17 cellular contexts compared by ENCODE assay signal in the genomic region with DNA sequence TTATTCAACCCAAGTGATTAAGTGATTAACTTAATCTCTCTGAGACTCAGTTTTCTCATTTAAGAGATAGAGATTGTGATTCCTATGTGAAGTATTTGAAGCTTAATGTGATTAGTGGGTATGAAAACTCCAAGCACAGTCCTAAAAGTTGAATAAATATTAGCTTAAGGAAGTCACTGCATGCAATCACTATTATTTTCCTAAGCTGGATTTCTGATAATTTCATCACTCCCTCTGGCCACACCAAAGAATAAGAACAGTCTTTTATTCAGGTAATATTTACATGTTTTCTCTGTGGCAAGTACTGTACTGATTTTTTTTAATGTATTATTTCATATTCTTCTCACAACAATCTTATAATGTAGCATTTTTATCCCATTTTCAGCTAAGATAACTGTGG. TPM values are rescaled to one million over a fixed set of nuclear protein-coding genes. Genes with fewer than 3 reads are reported as not detected.
DNase-seq lines count a peak whose midpoint lies in the region; TF ChIP-seq lines count a peak whose summit lies in the region.
"Had no signal": no experiment of that assay in that cellular context is flagged by ENCODE, and none has a peak within 500 bp of the region (broad histone marks: within the 10 kb centered on the region; RNA-seq: fewer than 3 reads in every experiment).

No MANE protein-coding gene starts in this region.

- H3K9me3 Mint-ChIP-seq in Calu3 (ENCODE audit: low read depth, unreplicated experiment) = peaks cover 15% of the 10 kb centered on the region
- peaks cover 14% of the 10 kb centered on the region for H3K9me3 Mint-ChIP-seq in chondrocyte (ENCODE audit: low read depth)

- BruUV-seq in Calu3 (replicated peaks; lab: Mats Ljungman, UMichigan) = no TSS peak

- no peaks in the 10 kb centered on the region for H3K9me3 ChIP-seq in neutrophil

- H3K27ac ChIP-seq in neutrophil = peak overlapping the region; percentile 4
- H3K27ac ChIP-seq: C4-2B, GM23248, KMS-11, SJCRH30 had no signal

- H3K4me3 ChIP-seq in neutrophil (ENCODE audit: low read depth in 1 of 2, low read length in 1 of 2) = no peak overlapping the region
- H3K4me3 ChIP-seq: GM23248, SJCRH30 had no signal

- CTCF ChIA-PET in Calu3 (lab: Charles Lee) (no interaction called here), GM10248 (lab: Yijun Ruan, JAX) (interaction anchor here (0.9 to 2.2 kb wide), 4 partner anchors 10 to 268 kb away, joined by 3 to 9 read pairs (median 4); no protein-coding TSS in a partner anchor)

- POLR2A ChIA-PET in GM10248 (lab: Yijun Ruan, JAX) = no interaction called here

- intact Hi-C loops in Calu3 (cut with micrococcal nuclease; ENCODE audit: unreplicated experiment) = no loop called here

- DNase-seq in Calu3 = no peak
- DNase-seq in NCI-H82 treated with DMSO at 0.1 percent for 48 hours (lab: John Stamatoyannopoulos, UW; ENCODE audit: unreplicated experiment) = peak; percentile 50
- DNase-seq in chondrocyte (ENCODE audit: low spot score) = no peak
- DNase-seq in retina = no peak
- DNase-seq in activated CD4-positive, alpha-beta T cell treated with anti-CD3 and anti-CD28 coated beads for 4 hours = no peak
- no peak for DNase-seq in H4 (ENCODE audit: low spot score)
- no peak for DNase-seq in GM10248 (ENCODE audit: extremely low spot score)
- DNase-seq: AML-193, GM23248, MV-4-11, NCI-H1694 treated with DMSO at 0.1 percent for 48 hours, NCI-H510A, NCI-H774, SJCRH30 had no signal

- TF ChIP-seq CTCF in Calu3 (IDR thresholded peaks at IDR 0.05; ENCODE audit: unreplicated experiment) = no peak
- TF ChIP-seq CTCF in chondrocyte (IDR thresholded peaks at IDR 0.05) = no peak
- no peak for TF ChIP-seq CTCF in neutrophil (IDR thresholded peaks at IDR 0.05)
- TF ChIP-seq CTCF in GM10248 (IDR thresholded peaks at IDR 0.05; ENCODE audit: control extremely low read depth, extremely low read depth, low read depth, missing control alignments) = no peak

- peaks cover 42% of the 10 kb centered on the region for H3K36me3 Mint-ChIP-seq in Calu3 (ENCODE audit: insufficient read depth, unreplicated experiment)
- no peaks in the 10 kb centered on the region for H3K36me3 Mint-ChIP-seq in chondrocyte (ENCODE audit: low read depth)

- H3K27ac Mint-ChIP-seq in Calu3 (ENCODE audit: unreplicated experiment) (peak overlapping the region; percentile 85), chondrocyte (ENCODE audit: unreplicated experiment) (peak overlapping the region; percentile 62)

- H3K27me3 ChIP-seq in neutrophil = no peaks in the 10 kb centered on the region
- H3K27me3 ChIP-seq: SJCRH30 had no signal

- H3K4me1 ChIP-seq in neutrophil (ENCODE audit: control insufficient read depth in 1 of 2, insufficient read depth in 1 of 2, low read depth in 1 of 2, low read length in 1 of 2) = peaks cover 2 to 17% of the 10 kb centered on the region in 2 experiments

- no peaks in the 10 kb centered on the region for H3K27me3 Mint-ChIP-seq in Calu3 (ENCODE audit: unreplicated experiment)
- peaks cover 6% of the 10 kb centered on the region for H3K27me3 Mint-ChIP-seq in chondrocyte (ENCODE audit: low read depth)

- no peak overlapping the region for H3K4me3 Mint-ChIP-seq in Calu3 (ENCODE audit: low read depth, unreplicated experiment)
- H3K4me3 Mint-ChIP-seq in chondrocyte (ENCODE audit: unreplicated experiment) = no peak overlapping the region

- H3K4me1 Mint-ChIP-seq in Calu3 (ENCODE audit: low read depth, unreplicated experiment) = peaks cover 28% of the 10 kb centered on the region
- H3K4me1 Mint-ChIP-seq in chondrocyte (ENCODE audit: low read depth) = peaks cover 14% of the 10 kb centered on the region

- H3K36me3 ChIP-seq in neutrophil = peaks cover 92% of the 10 kb centered on the region

RNA-seq across cellular contexts. Expression of gene CD55, which starts 31.1 kb away (rescaled TPM):
- total RNA-seq in Calu3 (2022) (106 and 126 TPM in 2 replicates), chondrocyte (4.7 to 5.3 TPM (median 4.9 TPM) in 3 replicates)
- total RNA-seq in H4 (2014; rRNA removed; shearing (Covaris generic)) = 29.0 and 43.5 TPM in 2 replicates
